8 cellular contexts compared by ENCODE assay signal in the genomic region with DNA sequence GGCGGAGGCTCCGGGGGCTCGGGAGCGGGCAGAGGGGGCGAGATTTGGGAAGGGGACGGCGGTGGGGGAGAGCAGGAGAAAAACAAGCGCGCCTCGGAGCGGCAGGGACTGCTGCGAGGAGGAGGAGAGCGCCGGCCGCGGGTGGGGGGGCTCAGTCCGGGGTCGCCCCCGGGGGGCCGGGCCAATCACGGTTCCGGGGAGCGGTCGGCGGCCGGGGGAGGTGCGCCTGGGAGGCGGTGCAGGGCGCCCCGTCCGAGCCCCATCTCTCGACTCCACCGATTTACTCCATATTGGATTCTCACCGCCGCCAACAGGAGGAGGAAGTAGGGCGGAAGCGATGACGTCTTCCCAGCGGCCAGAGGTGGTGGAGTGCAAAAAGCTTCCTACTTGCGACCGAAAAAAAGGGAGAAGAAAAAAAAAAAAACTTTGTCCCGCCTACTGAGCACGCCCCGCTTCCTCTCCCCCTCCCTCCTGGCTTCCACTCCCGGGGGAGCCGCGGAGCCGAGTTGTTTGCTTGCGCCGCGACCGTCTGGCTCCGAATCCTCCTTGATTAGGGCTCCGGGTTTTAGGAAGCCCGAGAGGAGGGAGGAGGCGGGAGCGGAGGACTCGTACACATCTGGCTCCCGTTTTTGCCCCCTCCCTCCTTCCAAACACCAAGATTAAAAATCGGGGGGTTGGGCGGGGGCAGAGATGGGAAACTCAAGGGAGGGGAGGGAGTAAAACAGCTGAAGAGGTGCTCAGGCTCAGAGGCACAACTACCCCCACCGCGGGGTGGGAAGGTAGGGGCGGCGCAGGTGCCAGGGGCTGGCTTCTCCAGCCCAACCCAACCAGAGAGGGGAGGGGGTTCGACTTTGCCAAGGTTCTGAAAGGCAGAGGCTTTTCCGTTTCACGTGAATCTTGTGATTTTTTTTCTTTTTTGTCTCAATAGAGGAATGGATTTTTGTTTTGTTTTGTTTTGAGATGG. TPM values are rescaled to one million over a fixed set of nuclear protein-coding genes. Genes with fewer than 3 reads are reported as not detected.
DNase-seq lines count a peak whose midpoint lies in the region; ATAC-seq and TF ChIP-seq lines count a peak whose summit lies in the region.

A gene with protein sequence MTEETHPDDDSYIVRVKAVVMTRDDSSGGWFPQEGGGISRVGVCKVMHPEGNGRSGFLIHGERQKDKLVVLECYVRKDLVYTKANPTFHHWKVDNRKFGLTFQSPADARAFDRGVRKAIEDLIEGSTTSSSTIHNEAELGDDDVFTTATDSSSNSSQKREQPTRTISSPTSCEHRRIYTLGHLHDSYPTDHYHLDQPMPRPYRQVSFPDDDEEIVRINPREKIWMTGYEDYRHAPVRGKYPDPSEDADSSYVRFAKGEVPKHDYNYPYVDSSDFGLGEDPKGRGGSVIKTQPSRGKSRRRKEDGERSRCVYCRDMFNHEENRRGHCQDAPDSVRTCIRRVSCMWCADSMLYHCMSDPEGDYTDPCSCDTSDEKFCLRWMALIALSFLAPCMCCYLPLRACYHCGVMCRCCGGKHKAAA (minus strand): TSS at position 373 of the 964 bp plus-strand sequence. CDS start 612 bp downstream, outside the sequence.

- DNase-seq in 8988T (peak; percentile 80), NCI-H446 treated with DMSO at 0.1 percent for 48 hours (lab: John Stamatoyannopoulos, UW) (peak; percentile 94), colonic mucosa (peak; percentile 92), kidney tubule cell (ENCODE audit: low spot score) (peak; percentile 98)
- peak; percentile 33 for DNase-seq in activated CD4-positive, alpha-beta T cell treated with anti-CD3 and anti-CD28 coated beads for 1 hour
- DNase-seq in stimulated activated CD4-positive, alpha-beta T cell treated with anti-CD3 and anti-CD28 coated beads, Interleukin-15, amount 100 ng/mL, for 48 hours (ENCODE audit: low read depth in 2 of 2) = peak; percentile 59 to 65

- H3K27ac ChIP-seq in colonic mucosa = peak within 1 kb of the TSS; percentile 84

- H3K9me3 ChIP-seq in colonic mucosa = no peaks in the 10 kb centered on the region

- H3K27me3 ChIP-seq in colonic mucosa = no peaks in the 10 kb centered on the region

- ATAC-seq in HG03342 (IDR thresholded peaks at IDR 0.05; ENCODE audit: unreplicated experiment) = peak; percentile 33

- intact Hi-C loops in colonic mucosa (cut with DNase I) = loop anchor here (5.0 to 10.0 kb wide), 2 partner anchors 50 to 168 kb away; no protein-coding TSS in a partner anchor

- peak; percentile 55 for TF ChIP-seq POLR2A in GM18526 (IDR thresholded peaks at IDR 0.05; ENCODE audit: extremely low read depth, insufficient read length)

- no peak for TF ChIP-seq CTCF in colonic mucosa (IDR thresholded peaks at IDR 0.05)

- no peaks in the 10 kb centered on the region for H3K36me3 ChIP-seq in colonic mucosa

- peaks cover 4% of the 10 kb centered on the region for H3K4me1 ChIP-seq in colonic mucosa

- H3K9ac ChIP-seq in colonic mucosa (ENCODE audit: low read depth in 2 of 2, low read length in 2 of 2) = peak within 1 kb of the TSS; percentile 92 to 95

- H3K4me3 ChIP-seq in colonic mucosa = peak within 1 kb of the TSS; percentile 88

RNA-seq across cellular contexts. Expression of the gene that starts here (rescaled TPM):
- total RNA-seq in colonic mucosa = 10 to 100 TPM; 36.9 to 47.8 TPM

Comparison
In these comparisons a context has a peak if more than half of its experiments do, and no peak if none do; other contexts are left out.
1. Peak in every context shown above with its lines: DNase-seq, ATAC-seq, H3K4me3 ChIP-seq and H3K27ac ChIP-seq.
2. DNase-seq: peak in every context shown above with its lines; median percentile 98 in kidney tubule cell; 94 in NCI-H446 treated with DMSO at 0.1 percent for 48 hours; 92 in colonic mucosa; 80 in 8988T; 62 in stimulated activated CD4-positive, alpha-beta T cell treated with anti-CD3 and anti-CD28 coated beads, Interleukin-15, amount 100 ng/mL, for 48 hours; 33 in activated CD4-positive, alpha-beta T cell treated with anti-CD3 and anti-CD28 coated beads for 1 hour.